15 cellular contexts compared by ENCODE assay signal in the genomic region with DNA sequence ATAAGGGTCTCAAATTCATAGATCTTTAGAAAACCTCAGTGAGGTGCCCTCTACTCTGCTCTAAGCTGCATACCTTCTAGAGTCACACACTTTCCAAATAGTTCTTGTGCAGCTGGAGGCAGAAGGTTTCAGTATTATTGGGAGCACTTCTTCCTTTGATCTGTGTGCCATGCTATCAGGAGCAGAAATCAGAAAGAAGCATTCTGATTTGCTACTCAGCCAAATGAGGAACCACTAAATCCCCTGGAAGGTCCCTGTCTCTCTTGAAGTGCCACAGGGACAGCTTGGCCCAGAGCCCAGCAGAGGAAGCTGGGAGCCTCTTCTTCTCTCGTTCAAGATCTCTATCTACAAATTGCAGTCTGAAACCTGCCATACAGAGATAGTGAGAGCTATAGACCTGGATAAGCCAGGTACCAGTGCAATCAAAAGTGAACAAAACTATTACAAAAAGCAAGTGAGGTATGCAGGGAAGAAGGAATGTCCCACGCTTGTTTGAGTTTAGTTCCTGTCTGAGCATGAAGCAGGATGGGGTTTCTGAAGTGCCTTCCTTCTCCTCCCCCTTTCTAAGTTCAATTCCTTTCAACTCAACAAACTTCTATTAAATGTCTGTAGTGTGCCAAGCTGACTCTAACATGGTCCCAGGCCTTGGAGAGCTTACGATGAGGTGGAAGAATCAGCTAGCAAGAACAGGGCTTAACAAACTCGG.
A peak's percentile ranks its signal among the peaks of the same experiment; 100 is the strongest.
DNase-seq lines count a peak whose midpoint lies in the region; ATAC-seq and TF ChIP-seq lines count a peak whose summit lies in the region.
"Had no signal": no experiment of that assay in that cellular context is flagged by ENCODE, and none has a peak within 500 bp of the region (broad histone marks: within the 10 kb centered on the region; RNA-seq: fewer than 3 reads in every experiment).

No MANE protein-coding gene starts in this region.

- no peak for TF ChIP-seq CTCF in uterus (IDR thresholded peaks at IDR 0.05)

- no peak for TF ChIP-seq POLR2A in uterus (IDR thresholded peaks at IDR 0.05)

- no peaks in the 10 kb centered on the region for H3K36me3 ChIP-seq in uterus
- H3K36me3 ChIP-seq: suprapubic skin had no signal

- H3K36me3 Mint-ChIP-seq in activated CD4-positive, alpha-beta T cell treated with anti-CD3 and anti-CD28 coated beads, Interleukin-2, amount 10 ng/mL, durations not matched to agents 7 days and 5 days (ENCODE audit: low read depth): peaks cover 12% of the 10 kb centered on the region
- no peaks in the 10 kb centered on the region for H3K36me3 Mint-ChIP-seq in IgD-negative memory B cell
- no peaks in the 10 kb centered on the region for H3K36me3 Mint-ChIP-seq in activated T-helper 2 cell treated with anti-CD3 and anti-CD28 coated beads, Interferon-gamma antibody, Interleukin-2, Interleukin-4, amounts not matched to agents 10 μg/mL and 5 μg/mL and 100 μg/mL, durations not matched to agents 14 hours and 24 hours and 36 hours (ENCODE audit: low read depth)

- no peak for ATAC-seq in GM21786 (IDR thresholded peaks at IDR 0.05; ENCODE audit: unreplicated experiment)
- ATAC-seq: mucosa of descending colon had no signal

- POLR2A ChIA-PET in activated CD4-positive, alpha-beta T cell treated with anti-CD3 and anti-CD28 coated beads, Interleukin-2, amount 10 ng/mL, durations not matched to agents 7 days and 5 days (lab: Charles Lee): no interaction called here

- peaks cover 4% of the 10 kb centered on the region for H3K9me3 Mint-ChIP-seq in activated CD4-positive, alpha-beta T cell treated with anti-CD3 and anti-CD28 coated beads, Interleukin-2, amount 10 ng/mL, durations not matched to agents 7 days and 5 days
- no peaks in the 10 kb centered on the region for H3K9me3 Mint-ChIP-seq in IgD-negative memory B cell
- peaks cover 3% of the 10 kb centered on the region for H3K9me3 Mint-ChIP-seq in activated T-helper 2 cell treated with anti-CD3 and anti-CD28 coated beads, Interferon-gamma antibody, Interleukin-2, Interleukin-4, amounts not matched to agents 10 μg/mL and 5 μg/mL and 100 μg/mL, durations not matched to agents 14 hours and 24 hours and 36 hours

- peak; percentile 16 for DNase-seq in activated CD4-positive, alpha-beta T cell treated with anti-CD3 and anti-CD28 coated beads, Interleukin-2, amount 10 ng/mL, durations not matched to agents 7 days and 5 days
- DNase-seq in activated CD4-positive, alpha-beta T cell treated with anti-CD3 and anti-CD28 coated beads, Interleukin-2, amount 50 U/mL, for 4 hours: no peak
- DNase-seq in activated T-helper 2 cell treated with anti-CD3 and anti-CD28 coated beads, Interferon-gamma antibody, Interleukin-2, Interleukin-4, amounts not matched to agents 10 μg/mL and 5 μg/mL and 100 μg/mL, durations not matched to agents 14 hours and 24 hours and 36 hours (ENCODE audit: low spot score): no peak
- DNase-seq in pons (ENCODE audit: low spot score) (peak; percentile 26), NCI-H1105 (lab: John Stamatoyannopoulos, UW) (no peak), uterus (no peak)
- DNase-seq: ACHN, caudate nucleus, mucosa of descending colon, NCI-H748 treated with DMSO at 0.1 percent for 48 hours, SW 1271 had no signal

- peak overlapping the region; percentile 8 for H3K4me3 Mint-ChIP-seq in activated CD4-positive, alpha-beta T cell treated with anti-CD3 and anti-CD28 coated beads, Interleukin-2, amount 10 ng/mL, durations not matched to agents 7 days and 5 days
- H3K4me3 Mint-ChIP-seq in IgD-negative memory B cell: peak overlapping the region in 3 of 4 donors; percentile 19 to 42 (median 29)
- H3K4me3 Mint-ChIP-seq in activated T-helper 2 cell treated with anti-CD3 and anti-CD28 coated beads, Interferon-gamma antibody, Interleukin-2, Interleukin-4, amounts not matched to agents 10 μg/mL and 5 μg/mL and 100 μg/mL, durations not matched to agents 14 hours and 24 hours and 36 hours (ENCODE audit: low read depth): peak overlapping the region; percentile 30

- no peaks in the 10 kb centered on the region for H3K27me3 ChIP-seq in uterus
- H3K27me3 ChIP-seq: suprapubic skin had no signal

- no peak overlapping the region for H3K4me3 ChIP-seq in uterus
- H3K4me3 ChIP-seq: mucosa of descending colon, suprapubic skin had no signal

- H3K4me1 ChIP-seq in uterus: no peaks in the 10 kb centered on the region

- H3K9me3 ChIP-seq in uterus: no peaks in the 10 kb centered on the region
- H3K9me3 ChIP-seq: mucosa of descending colon, suprapubic skin had no signal

- peaks cover 59% of the 10 kb centered on the region for H3K4me1 Mint-ChIP-seq in activated CD4-positive, alpha-beta T cell treated with anti-CD3 and anti-CD28 coated beads, Interleukin-2, amount 10 ng/mL, durations not matched to agents 7 days and 5 days
- peaks cover 10 to 22% (median 16%) of the 10 kb centered on the region in 3 donors for H3K4me1 Mint-ChIP-seq in IgD-negative memory B cell
- peaks cover 63% of the 10 kb centered on the region for H3K4me1 Mint-ChIP-seq in activated T-helper 2 cell treated with anti-CD3 and anti-CD28 coated beads, Interferon-gamma antibody, Interleukin-2, Interleukin-4, amounts not matched to agents 10 μg/mL and 5 μg/mL and 100 μg/mL, durations not matched to agents 14 hours and 24 hours and 36 hours (ENCODE audit: low read depth)

- no peak overlapping the region for H3K27ac ChIP-seq in uterus
- H3K27ac ChIP-seq: HL-60, suprapubic skin had no signal

- intact Hi-C loops in activated T-helper 2 cell treated with anti-CD3 and anti-CD28 coated beads, Interferon-gamma antibody, Interleukin-2, Interleukin-4, amounts not matched to agents 10 μg/mL and 5 μg/mL and 100 μg/mL, durations not matched to agents 14 hours and 24 hours and 36 hours (cut with micrococcal nuclease): loop anchor here (1.0 kb wide), 1 partner anchor 12 kb away; no protein-coding TSS in a partner anchor
- intact Hi-C loops in uterus (cut with DNase I; ENCODE audit: low total_unique reads): no loop called here

- CTCF ChIA-PET in activated CD4-positive, alpha-beta T cell treated with anti-CD3 and anti-CD28 coated beads, Interleukin-2, amount 10 ng/mL, durations not matched to agents 7 days and 5 days (lab: Charles Lee): interaction anchor here (0.6 to 2.9 kb wide), 7 partner anchors 11 to 304 kb away, joined by 3 to 11 read pairs (median 3); no protein-coding TSS in a partner anchor

- peak overlapping the region; percentile 87 for H3K27ac Mint-ChIP-seq in activated CD4-positive, alpha-beta T cell treated with anti-CD3 and anti-CD28 coated beads, Interleukin-2, amount 10 ng/mL, durations not matched to agents 7 days and 5 days
- peak overlapping the region; percentile 54 to 85 (median 64) for H3K27ac Mint-ChIP-seq in IgD-negative memory B cell
- peak overlapping the region; percentile 84 for H3K27ac Mint-ChIP-seq in activated T-helper 2 cell treated with anti-CD3 and anti-CD28 coated beads, Interferon-gamma antibody, Interleukin-2, Interleukin-4, amounts not matched to agents 10 μg/mL and 5 μg/mL and 100 μg/mL, durations not matched to agents 14 hours and 24 hours and 36 hours

- H3K27me3 Mint-ChIP-seq in activated CD4-positive, alpha-beta T cell treated with anti-CD3 and anti-CD28 coated beads, Interleukin-2, amount 10 ng/mL, durations not matched to agents 7 days and 5 days: no peaks in the 10 kb centered on the region
- peaks cover 12% of the 10 kb centered on the region for H3K27me3 Mint-ChIP-seq in IgD-negative memory B cell
- H3K27me3 Mint-ChIP-seq in activated T-helper 2 cell treated with anti-CD3 and anti-CD28 coated beads, Interferon-gamma antibody, Interleukin-2, Interleukin-4, amounts not matched to agents 10 μg/mL and 5 μg/mL and 100 μg/mL, durations not matched to agents 14 hours and 24 hours and 36 hours (ENCODE audit: low read depth): peaks cover 2% of the 10 kb centered on the region

Comparison
In these comparisons a context has a peak if more than half of its experiments do, and no peak if none do; other contexts are left out.
1. DNase-seq: peak in activated CD4-positive, alpha-beta T cell treated with anti-CD3 and anti-CD28 coated beads, Interleukin-2, amount 10 ng/mL, durations not matched to agents 7 days and 5 days (single experiment) and pons (single experiment); none in activated CD4-positive, alpha-beta T cell treated with anti-CD3 and anti-CD28 coated beads, Interleukin-2, amount 50 U/mL, for 4 hours (0 of 2), activated T-helper 2 cell treated with anti-CD3 and anti-CD28 coated beads, Interferon-gamma antibody, Interleukin-2, Interleukin-4, amounts not matched to agents 10 μg/mL and 5 μg/mL and 100 μg/mL, durations not matched to agents 14 hours and 24 hours and 36 hours (single experiment), NCI-H1105 (single experiment) and uterus (0 of 2).
2. Peak in every context shown above with its lines, with median percentiles within 50 percentile points of each other: H3K27ac Mint-ChIP-seq and H3K4me3 Mint-ChIP-seq.